1 cellular context compared by ENCODE assay signal in genomic region chr7:47544416-47544815, GRCh38.
TF ChIP-seq lines count a peak whose summit lies in the region.

No MANE protein-coding gene starts in this region.

TF ChIP-seq in GM23338, 12 proteins besides CTCF, POLR2A, EP300 and RAD21 (continued from another document):
- TF ChIP-seq, protein P1, sequence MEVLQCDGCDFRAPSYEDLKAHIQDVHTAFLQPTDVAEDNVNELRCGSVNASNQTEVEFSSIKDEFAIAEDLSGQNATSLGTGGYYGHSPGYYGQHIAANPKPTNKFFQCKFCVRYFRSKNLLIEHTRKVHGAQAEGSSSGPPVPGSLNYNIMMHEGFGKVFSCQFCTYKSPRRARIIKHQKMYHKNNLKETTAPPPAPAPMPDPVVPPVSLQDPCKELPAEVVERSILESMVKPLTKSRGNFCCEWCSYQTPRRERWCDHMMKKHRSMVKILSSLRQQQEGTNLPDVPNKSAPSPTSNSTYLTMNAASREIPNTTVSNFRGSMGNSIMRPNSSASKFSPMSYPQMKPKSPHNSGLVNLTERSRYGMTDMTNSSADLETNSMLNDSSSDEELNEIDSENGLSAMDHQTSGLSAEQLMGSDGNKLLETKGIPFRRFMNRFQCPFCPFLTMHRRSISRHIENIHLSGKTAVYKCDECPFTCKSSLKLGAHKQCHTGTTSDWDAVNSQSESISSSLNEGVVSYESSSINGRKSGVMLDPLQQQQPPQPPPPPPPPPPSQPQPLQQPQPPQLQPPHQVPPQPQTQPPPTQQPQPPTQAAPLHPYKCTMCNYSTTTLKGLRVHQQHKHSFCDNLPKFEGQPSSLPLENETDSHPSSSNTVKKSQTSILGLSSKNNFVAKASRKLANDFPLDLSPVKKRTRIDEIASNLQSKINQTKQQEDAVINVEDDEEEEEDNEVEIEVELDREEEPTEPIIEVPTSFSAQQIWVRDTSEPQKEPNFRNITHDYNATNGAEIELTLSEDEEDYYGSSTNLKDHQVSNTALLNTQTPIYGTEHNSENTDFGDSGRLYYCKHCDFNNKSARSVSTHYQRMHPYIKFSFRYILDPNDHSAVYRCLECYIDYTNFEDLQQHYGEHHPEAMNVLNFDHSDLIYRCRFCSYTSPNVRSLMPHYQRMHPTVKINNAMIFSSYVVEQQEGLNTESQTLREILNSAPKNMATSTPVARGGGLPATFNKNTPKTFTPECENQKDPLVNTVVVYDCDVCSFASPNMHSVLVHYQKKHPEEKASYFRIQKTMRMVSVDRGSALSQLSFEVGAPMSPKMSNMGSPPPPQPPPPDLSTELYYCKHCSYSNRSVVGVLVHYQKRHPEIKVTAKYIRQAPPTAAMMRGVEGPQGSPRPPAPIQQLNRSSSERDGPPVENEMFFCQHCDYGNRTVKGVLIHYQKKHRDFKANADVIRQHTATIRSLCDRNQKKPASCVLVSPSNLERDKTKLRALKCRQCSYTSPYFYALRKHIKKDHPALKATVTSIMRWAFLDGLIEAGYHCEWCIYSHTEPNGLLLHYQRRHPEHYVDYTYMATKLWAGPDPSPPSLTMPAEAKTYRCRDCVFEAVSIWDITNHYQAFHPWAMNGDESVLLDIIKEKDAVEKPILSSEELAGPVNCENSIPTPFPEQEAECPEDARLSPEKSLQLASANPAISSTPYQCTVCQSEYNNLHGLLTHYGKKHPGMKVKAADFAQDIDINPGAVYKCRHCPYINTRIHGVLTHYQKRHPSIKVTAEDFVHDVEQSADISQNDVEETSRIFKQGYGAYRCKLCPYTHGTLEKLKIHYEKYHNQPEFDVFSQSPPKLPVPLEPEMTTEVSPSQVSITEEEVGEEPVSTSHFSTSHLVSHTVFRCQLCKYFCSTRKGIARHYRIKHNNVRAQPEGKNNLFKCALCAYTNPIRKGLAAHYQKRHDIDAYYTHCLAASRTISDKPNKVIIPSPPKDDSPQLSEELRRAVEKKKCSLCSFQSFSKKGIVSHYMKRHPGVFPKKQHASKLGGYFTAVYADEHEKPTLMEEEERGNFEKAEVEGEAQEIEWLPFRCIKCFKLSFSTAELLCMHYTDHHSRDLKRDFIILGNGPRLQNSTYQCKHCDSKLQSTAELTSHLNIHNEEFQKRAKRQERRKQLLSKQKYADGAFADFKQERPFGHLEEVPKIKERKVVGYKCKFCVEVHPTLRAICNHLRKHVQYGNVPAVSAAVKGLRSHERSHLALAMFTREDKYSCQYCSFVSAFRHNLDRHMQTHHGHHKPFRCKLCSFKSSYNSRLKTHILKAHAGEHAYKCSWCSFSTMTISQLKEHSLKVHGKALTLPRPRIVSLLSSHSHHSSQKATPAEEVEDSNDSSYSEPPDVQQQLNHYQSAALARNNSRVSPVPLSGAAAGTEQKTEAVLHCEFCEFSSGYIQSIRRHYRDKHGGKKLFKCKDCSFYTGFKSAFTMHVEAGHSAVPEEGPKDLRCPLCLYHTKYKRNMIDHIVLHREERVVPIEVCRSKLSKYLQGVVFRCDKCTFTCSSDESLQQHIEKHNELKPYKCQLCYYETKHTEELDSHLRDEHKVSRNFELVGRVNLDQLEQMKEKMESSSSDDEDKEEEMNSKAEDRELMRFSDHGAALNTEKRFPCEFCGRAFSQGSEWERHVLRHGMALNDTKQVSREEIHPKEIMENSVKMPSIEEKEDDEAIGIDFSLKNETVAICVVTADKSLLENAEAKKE (CRISPR knock-in tag; IDR thresholded peaks at IDR 0.05): no peak
- TF ChIP-seq ZNF331 (CRISPR knock-in tag; IDR thresholded peaks at IDR 0.05; ENCODE audit: low read depth): no peak
- TF ChIP-seq EZH2phosphoT487 (IDR thresholded peaks at IDR 0.05; ENCODE audit: unreplicated experiment): no peak
- no peak for TF ChIP-seq CREB1 (CRISPR knock-in tag; IDR thresholded peaks at IDR 0.05; ENCODE audit: low read depth)
- no peak for TF ChIP-seq STAT1 (IDR thresholded peaks at IDR 0.05; ENCODE audit: unreplicated experiment)
